In genomic region chr17:76751416-76751993, GRCh38 we compare ENCODE assay signal across 2 cellular contexts.
A peak's percentile ranks its signal among the peaks of the same experiment; 100 is the strongest.
TF ChIP-seq lines count a peak whose summit lies in the region.

No MANE protein-coding gene starts in this region.

TF ChIP-seq in A549, 52 proteins besides CTCF, POLR2A, EP300 and RAD21:
- no peak for TF ChIP-seq RNF2 (IDR thresholded peaks at IDR 0.05; ENCODE audit: borderline replicate concordance, low read depth)
- TF ChIP-seq E2F6 (IDR thresholded peaks at IDR 0.05; ENCODE audit: borderline replicate concordance, low read depth) = no peak
- TF ChIP-seq HOXB13 (CRISPR knock-in tag; IDR thresholded peaks at IDR 0.05; ENCODE audit: low read depth) = no peak
- no peak for TF ChIP-seq TP53 (CRISPR knock-in tag; IDR thresholded peaks at IDR 0.05)
- no peak for TF ChIP-seq NR3C1 (IDR thresholded peaks at IDR 0.05)
- no peak for TF ChIP-seq JUNB (IDR thresholded peaks at IDR 0.05)
- TF ChIP-seq MAFK (IDR thresholded peaks at IDR 0.05; ENCODE audit: partially characterized antibody) = peak; percentile 63

TF ChIP-seq in K562, 482 proteins besides CTCF, POLR2A, EP300 and RAD21:
- TF ChIP-seq ZNF316 (IDR thresholded peaks at IDR 0.05) (peak; percentile 73), C11orf30 (IDR thresholded peaks at IDR 0.05; ENCODE audit: low read depth) (peak; percentile 26; the same call in 1 of the 2 replicates), SMAD2 (IDR thresholded peaks at IDR 0.05; ENCODE audit: low read depth, low read length) (no peak), MAFF (IDR thresholded peaks at IDR 0.05; ENCODE audit: low read length) (no peak), NFRKB (IDR thresholded peaks at IDR 0.05; ENCODE audit: low read depth) (no peak)
